9 cellular contexts compared by ENCODE assay signal in genomic region chr5:141001854-141002666, GRCh38. TPM values are rescaled to one million over a fixed set of nuclear protein-coding genes. Genes with fewer than 3 reads are reported as not detected.
DNase-seq lines count a peak whose midpoint lies in the region; FAIRE-seq and TF ChIP-seq lines count a peak whose summit lies in the region.
"Had no signal": no experiment of that assay in that cellular context is flagged by ENCODE, and none has a peak within 500 bp of the region (broad histone marks: within the 10 kb centered on the region; RNA-seq: fewer than 3 reads in every experiment).

No MANE protein-coding gene starts in this region.

- no peaks in the 10 kb centered on the region for H3K27me3 Mint-ChIP-seq in endodermal cell (ENCODE audit: insufficient read depth)

- no peak for FAIRE-seq in GM12892 (lab: Jason Lieb, UNC)

- peak overlapping the region; percentile 82 for H2AFZ ChIP-seq in neuron (ENCODE audit: low read depth, low read length)

- no peaks in the 10 kb centered on the region for H3K9me3 Mint-ChIP-seq in endodermal cell

- H3K36me3 Mint-ChIP-seq in endodermal cell (ENCODE audit: low read depth): peaks cover 3% of the 10 kb centered on the region

- H3K4me1 ChIP-seq in endodermal cell (ENCODE audit: control insufficient read depth, insufficient read depth, low read length) (peaks cover 7% of the 10 kb centered on the region), neuron (ENCODE audit: insufficient read depth, low read length) (peaks cover 25% of the 10 kb centered on the region)

- DNase-seq in DMS53 treated with DMSO at 0.1 percent for 48 hours (lab: John Stamatoyannopoulos, UW; ENCODE audit: unreplicated experiment) (peak; percentile 42), NCI-H2227 treated with DMSO at 0.1 percent for 48 hours (lab: John Stamatoyannopoulos, UW) (peak; percentile 64), endodermal cell (peak; percentile 89), GM12892 (ENCODE audit: insufficient read length) (no peak), NCI-H524 treated with DMSO at 0.1 percent for 48 hours (lab: John Stamatoyannopoulos, UW) (no peak)
- DNase-seq in activated naive CD4-positive, alpha-beta T cell treated with Interleukin-2 at 50 U/mL for 16 hours: no peak
- DNase-seq in NK-92 treated with Interleukin-12 subunit alpha and Interleukin-12 subunit beta, amount 100 ng/mL, for 24 hours (lab: John Stamatoyannopoulos, UW): no peak

- no peak for TF ChIP-seq CTCF in endodermal cell (conservative IDR thresholded peaks at IDR 0.05)

- no peaks in the 10 kb centered on the region for H3K9me3 ChIP-seq in endodermal cell (ENCODE audit: control insufficient read depth, low read length)
- H3K9me3 ChIP-seq in neuron (ENCODE audit: low read length): no peaks in the 10 kb centered on the region

- no peak for TF ChIP-seq POLR2A in GM12892 (IDR thresholded peaks at IDR 0.05; ENCODE audit: low read depth, low read length)

- H3K27ac ChIP-seq in endodermal cell (ENCODE audit: low read depth, low read length): peak overlapping the region; percentile 91

- 5 to 10% methylated on average over 8 to 19 of the region's 19 CpGs for WGBS in endodermal cell (ENCODE audit: insufficient coverage in 1 of 2, insufficient read length in 1 of 2), 2 experiments

- peak overlapping the region; percentile 88 for H3K27ac Mint-ChIP-seq in endodermal cell

- H3K36me3 ChIP-seq in endodermal cell (ENCODE audit: control insufficient read depth, insufficient read depth, low read length): no peaks in the 10 kb centered on the region
- no peaks in the 10 kb centered on the region for H3K36me3 ChIP-seq in neuron (ENCODE audit: insufficient read depth, low read length)

- H3K9ac ChIP-seq in endodermal cell (ENCODE audit: extremely low read depth, low read length, poor library complexity, severe bottlenecking): no peak overlapping the region

- peaks cover 42% of the 10 kb centered on the region for H3K4me1 Mint-ChIP-seq in endodermal cell

- H3K4me3 ChIP-seq in endodermal cell (ENCODE audit: low read length): peak overlapping the region; percentile 74
- peak overlapping the region; percentile 63 for H3K4me3 ChIP-seq in neuron (ENCODE audit: low read length)

- peak overlapping the region; percentile 63 for H3K4me3 Mint-ChIP-seq in endodermal cell

- H3K27me3 ChIP-seq in endodermal cell (ENCODE audit: control insufficient read depth, insufficient read depth, low read length, poor library complexity, severe bottlenecking) (no peaks in the 10 kb centered on the region), neuron (ENCODE audit: insufficient read depth, low read length) (no peaks in the 10 kb centered on the region)

RNA-seq across cellular contexts. Expression of gene PCDHAC2, which starts 35.8 kb away (rescaled TPM):
- total RNA-seq in endodermal cell: 1 to 10 TPM in 1 of 2 donors, under 1 TPM in 1; 0.49 to 2.4 TPM
- 1.8 TPM for polyA plus RNA-seq in endodermal cell (2013, experiment 1 of 2)
- polyA plus RNA-seq in endodermal cell (2013, experiment 2 of 2): 1.5 TPM
- polyA plus RNA-seq in GM12892 (2012; ENCODE audit: missing spikeins): not detected
- total RNA-seq: T-helper 2 cell treated with Interferon-gamma antibody and Interleukin-4, amounts not matched to agents 100 ng/mL and 5 ng/mL, for 36 hours had no signal

RNA-seq across cellular contexts. Expression of gene PCDHB1, which starts 49.1 kb away (rescaled TPM):
- total RNA-seq in endodermal cell: under 1 TPM in 1 of 2 donors, not detected in 1; 0.04 TPM
- polyA plus RNA-seq in endodermal cell (2013, experiment 1 of 2): 0.04 TPM
- not detected for polyA plus RNA-seq in endodermal cell (2013, experiment 2 of 2)
- not detected for polyA plus RNA-seq in GM12892 (2012; ENCODE audit: missing spikeins)
- total RNA-seq: T-helper 2 cell treated with Interferon-gamma antibody and Interleukin-4, amounts not matched to agents 100 ng/mL and 5 ng/mL, for 36 hours had no signal

Comparison
In these comparisons a context has a peak if more than half of its experiments do, and no peak if none do; other contexts are left out.
1. DNase-seq: peak in DMS53 treated with DMSO at 0.1 percent for 48 hours (single experiment), NCI-H2227 treated with DMSO at 0.1 percent for 48 hours (single experiment) and endodermal cell (single experiment); none in GM12892 (single experiment), activated naive CD4-positive, alpha-beta T cell treated with Interleukin-2 at 50 U/mL for 16 hours (single experiment), NK-92 treated with Interleukin-12 subunit alpha and Interleukin-12 subunit beta, amount 100 ng/mL, for 24 hours (single experiment) and NCI-H524 treated with DMSO at 0.1 percent for 48 hours (single experiment).